ENCODE assay signal across 28 cellular contexts in genomic region chr6:21529431-21529830, GRCh38.
"Had no signal": no experiment of that assay in that cellular context is flagged by ENCODE, and none has a peak within 500 bp of the region (broad histone marks: within the 10 kb centered on the region; RNA-seq: fewer than 3 reads in every experiment).

No MANE protein-coding gene starts in this region.

- ATAC-seq: activated naive CD4-positive, alpha-beta T cell treated with anti-CD3 and anti-CD28 coated beads, Interleukin-2, amount 50 U/mL, for 72 hours; activated T-cell treated with anti-CD3 and anti-CD28 coated beads, Interleukin-2, amount 50 U/mL, for 72 hours; esophagus mucosa; heart left ventricle; WTC11 had no signal

- H3K4me3 Mint-ChIP-seq: activated CD4-positive, alpha-beta memory T cell treated with anti-CD3 and anti-CD28 coated beads, Interleukin-2, amount 10 ng/mL, durations not matched to agents 7 days and 5 days; activated CD4-positive, alpha-beta T cell treated with anti-CD3 and anti-CD28 coated beads, Interleukin-2, amount 10 ng/mL, durations not matched to agents 7 days and 5 days; activated naive CD4-positive, alpha-beta T cell treated with anti-CD3 and anti-CD28 coated beads, Interleukin-2, amount 10 ng/mL, durations not matched to agents 7 days and 5 days; activated naive CD8-positive, alpha-beta T cell treated with anti-CD3 and anti-CD28 coated beads, Interleukin-2, amount 10 ng/mL, durations not matched to agents 7 days and 5 days; activated T-cell treated with anti-CD3 and anti-CD28 coated beads, Interleukin-2, amount 50 U/mL, for 24 hours; activated T-cell treated with anti-CD3 and anti-CD28 coated beads, Interleukin-2, amount 50 U/mL, for 72 hours; central memory CD8-positive, alpha-beta T cell; dendritic cell treated with granulocyte-macrophage colony-stimulating factor and Interleukin-4, amounts not matched to agents 40 ng/mL and 50 ng/mL, for 4 days; endodermal cell; WTC11 had no signal

- H3K27me3 ChIP-seq: brain microvascular endothelial cell, dorsolateral prefrontal cortex, heart left ventricle had no signal

- H3K4me1 Mint-ChIP-seq: activated CD4-positive, alpha-beta memory T cell treated with anti-CD3 and anti-CD28 coated beads, Interleukin-2, amount 10 ng/mL, durations not matched to agents 7 days and 5 days; activated CD4-positive, alpha-beta T cell treated with anti-CD3 and anti-CD28 coated beads, Interleukin-2, amount 10 ng/mL, durations not matched to agents 7 days and 5 days; activated naive CD4-positive, alpha-beta T cell treated with anti-CD3 and anti-CD28 coated beads, Interleukin-2, amount 10 ng/mL, durations not matched to agents 7 days and 5 days; activated naive CD8-positive, alpha-beta T cell treated with anti-CD3 and anti-CD28 coated beads, Interleukin-2, amount 10 ng/mL, durations not matched to agents 7 days and 5 days; central memory CD8-positive, alpha-beta T cell; endodermal cell had no signal

- H3K27ac Mint-ChIP-seq: activated CD4-positive, alpha-beta memory T cell treated with anti-CD3 and anti-CD28 coated beads, Interleukin-2, amount 10 ng/mL, durations not matched to agents 7 days and 5 days; activated CD4-positive, alpha-beta T cell treated with anti-CD3 and anti-CD28 coated beads, Interleukin-2, amount 10 ng/mL, durations not matched to agents 7 days and 5 days; activated naive CD4-positive, alpha-beta T cell treated with anti-CD3 and anti-CD28 coated beads, Interleukin-2, amount 10 ng/mL, durations not matched to agents 7 days and 5 days; activated naive CD4-positive, alpha-beta T cell treated with anti-CD3 and anti-CD28 coated beads, Interleukin-2, amount 50 U/mL, for 72 hours; activated naive CD8-positive, alpha-beta T cell treated with anti-CD3 and anti-CD28 coated beads, Interleukin-2, amount 10 ng/mL, durations not matched to agents 7 days and 5 days; activated T-cell treated with anti-CD3 and anti-CD28 coated beads, Interleukin-2, amount 50 U/mL, for 24 hours; activated T-cell treated with anti-CD3 and anti-CD28 coated beads, Interleukin-2, amount 50 U/mL, for 72 hours; dendritic cell treated with granulocyte-macrophage colony-stimulating factor and Interleukin-4, amounts not matched to agents 40 ng/mL and 50 ng/mL, for 4 days; endodermal cell; WTC11 had no signal

- H3K9me3 Mint-ChIP-seq: activated CD4-positive, alpha-beta memory T cell treated with anti-CD3 and anti-CD28 coated beads, Interleukin-2, amount 10 ng/mL, durations not matched to agents 7 days and 5 days; activated CD4-positive, alpha-beta T cell treated with anti-CD3 and anti-CD28 coated beads, Interleukin-2, amount 10 ng/mL, durations not matched to agents 7 days and 5 days; activated naive CD4-positive, alpha-beta T cell treated with anti-CD3 and anti-CD28 coated beads, Interleukin-2, amount 10 ng/mL, durations not matched to agents 7 days and 5 days; activated naive CD4-positive, alpha-beta T cell treated with anti-CD3 and anti-CD28 coated beads, Interleukin-2, amount 50 U/mL, for 72 hours; activated naive CD8-positive, alpha-beta T cell treated with anti-CD3 and anti-CD28 coated beads, Interleukin-2, amount 10 ng/mL, durations not matched to agents 7 days and 5 days; activated T-cell treated with anti-CD3 and anti-CD28 coated beads, Interleukin-2, amount 50 U/mL, for 24 hours; activated T-cell treated with anti-CD3 and anti-CD28 coated beads, Interleukin-2, amount 50 U/mL, for 72 hours; central memory CD8-positive, alpha-beta T cell; dendritic cell treated with granulocyte-macrophage colony-stimulating factor and Interleukin-4, amounts not matched to agents 40 ng/mL and 50 ng/mL, for 4 days; endodermal cell; WTC11 had no signal

- H3K27ac ChIP-seq: brain microvascular endothelial cell, coronary artery, dorsolateral prefrontal cortex, heart left ventricle had no signal

- H3K4me3 ChIP-seq: coronary artery, dorsolateral prefrontal cortex, heart left ventricle had no signal

- H3K4me1 ChIP-seq: heart left ventricle had no signal

- H3K36me3 Mint-ChIP-seq: activated naive CD4-positive, alpha-beta T cell treated with anti-CD3 and anti-CD28 coated beads, Interleukin-2, amount 10 ng/mL, durations not matched to agents 7 days and 5 days; activated naive CD4-positive, alpha-beta T cell treated with anti-CD3 and anti-CD28 coated beads, Interleukin-2, amount 50 U/mL, for 72 hours; activated naive CD8-positive, alpha-beta T cell treated with anti-CD3 and anti-CD28 coated beads, Interleukin-2, amount 10 ng/mL, durations not matched to agents 7 days and 5 days; WTC11 had no signal

- DNase-seq: activated CD4-positive, alpha-beta memory T cell treated with anti-CD3 and anti-CD28 coated beads, Interleukin-2, amount 10 ng/mL, durations not matched to agents 7 days and 5 days; activated CD4-positive, alpha-beta T cell treated with anti-CD3 and anti-CD28 coated beads for 1 hour; activated CD4-positive, alpha-beta T cell treated with anti-CD3 and anti-CD28 coated beads for 4 hours; activated CD4-positive, alpha-beta T cell treated with anti-CD3 and anti-CD28 coated beads, Interleukin-2, amount 10 ng/mL, durations not matched to agents 7 days and 5 days; activated CD4-positive, alpha-beta T cell treated with anti-CD3 and anti-CD28 coated beads, Interleukin-2, amount 50 U/mL, for 4 hours; activated CD8-positive, alpha-beta memory T cell treated with anti-CD3 and anti-CD28 coated beads, Interleukin-2, amount 50 U/mL, for 48 hours; activated gamma-delta T cell; activated naive CD4-positive, alpha-beta T cell; activated naive CD4-positive, alpha-beta T cell treated with anti-CD3 and anti-CD28 coated beads, Interleukin-2, amount 10 ng/mL, durations not matched to agents 7 days and 5 days; activated naive CD8-positive, alpha-beta T cell treated with anti-CD3 and anti-CD28 coated beads, Interleukin-2, amount 10 ng/mL, durations not matched to agents 7 days and 5 days; activated T-cell treated with anti-CD3 and anti-CD28 coated beads for 4 hours; activated T-cell treated with anti-CD3 and anti-CD28 coated beads, Interleukin-2, amount 50 U/mL, for 24 hours; activated T-cell treated with anti-CD3 and anti-CD28 coated beads, Interleukin-2, amount 50 U/mL, for 72 hours; anterior cingulate cortex; brain microvascular endothelial cell; dorsolateral prefrontal cortex; effector memory CD4-positive, alpha-beta T cell; endodermal cell; foreskin fibroblast; glutamatergic neuron; heart left ventricle; T-helper 2 cell had no signal

- H3K27me3 Mint-ChIP-seq: activated CD4-positive, alpha-beta memory T cell treated with anti-CD3 and anti-CD28 coated beads, Interleukin-2, amount 10 ng/mL, durations not matched to agents 7 days and 5 days; activated CD4-positive, alpha-beta T cell treated with anti-CD3 and anti-CD28 coated beads, Interleukin-2, amount 10 ng/mL, durations not matched to agents 7 days and 5 days; activated naive CD4-positive, alpha-beta T cell treated with anti-CD3 and anti-CD28 coated beads, Interleukin-2, amount 10 ng/mL, durations not matched to agents 7 days and 5 days; activated T-cell treated with anti-CD3 and anti-CD28 coated beads, Interleukin-2, amount 50 U/mL, for 24 hours; dendritic cell treated with granulocyte-macrophage colony-stimulating factor and Interleukin-4, amounts not matched to agents 40 ng/mL and 50 ng/mL, for 4 days had no signal

- H3K36me3 ChIP-seq: brain microvascular endothelial cell, heart left ventricle had no signal
